9 cellular contexts compared by ENCODE assay signal in the genomic region with DNA sequence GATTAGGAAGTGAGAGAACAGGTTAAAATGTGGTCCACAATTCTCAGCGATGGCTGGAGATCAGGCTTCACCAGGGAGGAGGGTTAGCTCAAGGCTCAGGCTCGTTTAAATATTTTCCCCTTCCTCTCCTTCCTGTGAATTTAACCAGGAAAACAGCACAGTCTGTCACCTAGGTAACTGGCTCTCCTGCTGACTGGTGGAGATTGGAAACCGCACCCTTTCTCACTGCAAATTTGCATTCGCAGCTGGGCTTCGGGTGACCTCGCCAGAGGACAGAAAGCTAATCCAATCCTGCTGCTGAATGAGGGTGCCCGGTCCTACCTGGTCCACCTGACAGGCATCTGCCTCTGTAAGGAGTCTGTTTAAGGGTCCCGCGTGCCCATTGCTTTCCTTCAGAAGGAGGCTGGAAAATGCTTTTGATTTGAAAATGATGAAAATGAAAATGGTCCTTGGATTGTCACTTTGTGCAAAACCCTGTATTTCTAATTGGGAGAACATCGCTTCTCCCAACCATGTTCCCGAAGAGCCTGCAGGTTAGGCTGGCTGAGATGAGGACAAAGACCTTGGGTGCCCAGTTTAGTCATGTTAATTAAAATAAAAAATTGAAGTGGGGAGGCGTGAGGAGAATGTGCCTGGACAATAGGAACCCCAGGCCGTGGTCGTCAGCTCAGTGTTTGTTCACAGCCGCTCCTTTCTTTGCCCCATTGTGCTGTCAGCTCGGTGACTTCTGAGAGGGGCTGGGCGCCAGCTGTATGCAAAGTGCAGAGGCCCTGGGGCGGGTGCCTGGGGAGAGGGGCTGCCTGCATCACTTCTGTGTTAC. TPM values are rescaled to one million over a fixed set of nuclear protein-coding genes. Genes with fewer than 3 reads are reported as not detected.
A peak's percentile ranks its signal among the peaks of the same experiment; 100 is the strongest.
DNase-seq lines count a peak whose midpoint lies in the region; ATAC-seq and TF ChIP-seq lines count a peak whose summit lies in the region.
"Had no signal": no experiment of that assay in that cellular context is flagged by ENCODE, and none has a peak within 500 bp of the region (broad histone marks: within the 10 kb centered on the region; RNA-seq: fewer than 3 reads in every experiment).

No MANE protein-coding gene starts in this region.

- H4K8ac ChIP-seq in IMR-90 (ENCODE audit: low read depth in 2 of 2, low read length in 2 of 2): peak overlapping the region in 1 of 2 experiments; percentile 33; a peak in 1 of 4 replicates

- H3K27ac ChIP-seq in IMR-90 (ENCODE audit: insufficient read depth, low read length): no peak overlapping the region
- H3K27ac ChIP-seq in stomach: no peak overlapping the region
- no peak overlapping the region for H3K27ac ChIP-seq in Peyer's patch

- H3K18ac ChIP-seq in IMR-90 (ENCODE audit: low read depth, low read length): no peak overlapping the region; the same call in 1 of the 2 replicates

- H2BK120ac ChIP-seq in IMR-90 (ENCODE audit: low read depth, low read length): peak overlapping the region; percentile 35; the same call in 1 of the 2 replicates

- intact Hi-C loops in IMR-90 (cut with micrococcal nuclease) (no loop called here), stomach (cut with DNase I; ENCODE audit: low total_unique reads) (no loop called here)

- no peak overlapping the region for H2BK5ac ChIP-seq in IMR-90 (ENCODE audit: low read depth, low read length, poor library complexity, severe bottlenecking)

- no TSS peak for BruUV-seq in IMR-90 (replicated peaks; lab: Mats Ljungman, UMichigan)

- H2AK9ac ChIP-seq in IMR-90 (replicated peaks; ENCODE audit: low read depth, low read length, poor library complexity): no peak overlapping the region

- H2BK15ac ChIP-seq in IMR-90 (ENCODE audit: low read depth, low read length): 0 out of 3 replicates have a peak overlapping the region, but pooled peaks have one; percentile 2

- H4K20me1 ChIP-seq in IMR-90 (ENCODE audit: insufficient read depth, low read length): no peaks in the 10 kb centered on the region; the same call in 1 of the 2 replicates

- H3K56ac ChIP-seq in IMR-90 (ENCODE audit: extremely low read depth, insufficient read depth, low read length): no peak overlapping the region

- peak; percentile 28 for DNase-seq in IMR-90
- DNase-seq in NCI-H69 (lab: John Stamatoyannopoulos, UW): peak; percentile 100
- peak; percentile 39 for DNase-seq in fibroblast of peridontal ligament (ENCODE audit: extremely low read depth)
- peak; percentile 37 for DNase-seq in stomach
- DNase-seq in NOMO-1 (lab: John Stamatoyannopoulos, UW; ENCODE audit: unreplicated experiment in 2 of 2): no peak
- DNase-seq in Peyer's patch: no peak
- no peak for DNase-seq in HK-2 (ENCODE audit: unreplicated experiment)
- no peak for DNase-seq in COLO829 (ENCODE audit: low spot score)
- DNase-seq: natural killer cell had no signal

- dilution Hi-C loops in IMR-90 (cut with HindIII; ENCODE audit: low sequenced_read_pairs, unreplicated experiment): no loop called here

- peaks cover 0 to 5% of the 10 kb centered on the region in 2 experiments; a peak in 1 of 4 replicates for H3K79me1 ChIP-seq in IMR-90 (ENCODE audit: low read depth in 1 of 2, low read length in 2 of 2)

- H2AK5ac ChIP-seq in IMR-90 (ENCODE audit: low read depth, low read length): no peak overlapping the region

- CTCF ChIA-PET in IMR-90 (lab: Yijun Ruan, JAX): interaction anchor here (0.6 to 1.1 kb wide), 2 partner anchors 18 to 326 kb away, joined by 3 to 4 read pairs; no protein-coding TSS in a partner anchor

- H3K9me3 ChIP-seq in IMR-90 (ENCODE audit: control insufficient read depth, insufficient read depth, low read length) (no peaks in the 10 kb centered on the region), stomach (no peaks in the 10 kb centered on the region), Peyer's patch (no peaks in the 10 kb centered on the region)

- H3K4me1 ChIP-seq in IMR-90 (ENCODE audit: control insufficient read depth, insufficient read depth, low read length): peaks cover 15% of the 10 kb centered on the region
- H3K4me1 ChIP-seq in stomach: peaks cover 0 to 12% (median 5%) of the 10 kb centered on the region in 4 donors
- H3K4me1 ChIP-seq in Peyer's patch: no peaks in the 10 kb centered on the region

- H3K4me3 ChIP-seq in IMR-90 (ENCODE audit: insufficient read depth, low read depth, low read length) (no peak overlapping the region), stomach (no peak overlapping the region), Peyer's patch (no peak overlapping the region)

- peak overlapping the region; percentile 70 for H4K5ac ChIP-seq in IMR-90 (ENCODE audit: low read depth, low read length)

- H3K9me1 ChIP-seq in IMR-90 (ENCODE audit: insufficient read depth, low read length): peaks cover 13% of the 10 kb centered on the region

- no peak overlapping the region for H3K9ac ChIP-seq in IMR-90 (ENCODE audit: low read depth, low read length)

- H3K4me2 ChIP-seq in IMR-90 (ENCODE audit: low read depth, low read length): peak overlapping the region; percentile 4

- no peak for TF ChIP-seq EP300 in stomach (IDR thresholded peaks at IDR 0.05)

- 62% methylated on average over 10 of the region's 18 CpGs; no CpG with 5 or more reads in 1 of the 2 experiments for WGBS in IMR-90 (ENCODE audit: extremely low coverage in 2 of 2, insufficient read length in 1 of 2), 2 experiments
- 25 to 41% (median 30%) methylated on average over 18 of the region's 18 CpGs for WGBS in stomach, 5 donors

- no peaks in the 10 kb centered on the region for H3K36me3 ChIP-seq in IMR-90 (ENCODE audit: control insufficient read depth, insufficient read depth, low read length)
- no peaks in the 10 kb centered on the region for H3K36me3 ChIP-seq in stomach
- H3K36me3 ChIP-seq in Peyer's patch: no peaks in the 10 kb centered on the region

- TF ChIP-seq RAD21 in IMR-90 (IDR thresholded peaks at IDR 0.05; ENCODE audit: low read length): no peak

- POLR2A ChIA-PET in IMR-90 (lab: Charles Lee; ENCODE audit: unreplicated experiment): no interaction called here

- H3K4ac ChIP-seq in IMR-90 (ENCODE audit: low read depth, low read length): peak overlapping the region; percentile 13; the same call in 1 of the 2 replicates

- peak overlapping the region; percentile 24; the same call in 1 of the 2 replicates for H2BK20ac ChIP-seq in IMR-90 (ENCODE audit: low read depth, low read length)

- in situ Hi-C loops in IMR-90 (cut with MboI; ENCODE audit: low sequenced_read_pairs): no loop called here

- TF ChIP-seq POLR2A in IMR-90 (IDR thresholded peaks at IDR 0.05; ENCODE audit: low read depth, low read length): no peak
- no peak for TF ChIP-seq POLR2A in stomach (IDR thresholded peaks at IDR 0.05)
- TF ChIP-seq POLR2A in Peyer's patch (IDR thresholded peaks at IDR 0.05): no peak

- TF ChIP-seq CTCF in IMR-90 (conservative IDR thresholded peaks at IDR 0.05; ENCODE audit: low read depth, low read length) (no peak), stomach (IDR thresholded peaks at IDR 0.05) (no peak), Peyer's patch (IDR thresholded peaks at IDR 0.05) (no peak)

- H3K14ac ChIP-seq in IMR-90 (replicated peaks; ENCODE audit: low read depth, low read length): 0 out of 2 replicates have a peak overlapping the region, but pooled peaks have one; percentile 29

- peak overlapping the region; percentile 25; the same call in 1 of the 2 replicates for H3K23ac ChIP-seq in IMR-90 (ENCODE audit: low read depth, low read length)

- no peaks in the 10 kb centered on the region for H3K27me3 ChIP-seq in IMR-90 (ENCODE audit: control insufficient read depth, insufficient read depth, low read length)
- H3K27me3 ChIP-seq in stomach: peaks cover 0 to 5% (median 0%) of the 10 kb centered on the region in 3 donors
- no peaks in the 10 kb centered on the region for H3K27me3 ChIP-seq in Peyer's patch

- H4K91ac ChIP-seq in IMR-90 (ENCODE audit: insufficient read depth, low read depth, low read length): peak overlapping the region; percentile 7; the same call in 1 of the 2 replicates

- H2AFZ ChIP-seq in IMR-90 (replicated peaks; ENCODE audit: low read length, poor library complexity): peak overlapping the region; percentile 39

- ATAC-seq in IMR-90 (ENCODE audit: low read depth): no peak; the same call in 1 of the 2 replicates

TF ChIP-seq in IMR-90, 13 proteins besides CTCF, POLR2A, EP300 and RAD21 (continues in another document):
- TF ChIP-seq, protein P1, sequence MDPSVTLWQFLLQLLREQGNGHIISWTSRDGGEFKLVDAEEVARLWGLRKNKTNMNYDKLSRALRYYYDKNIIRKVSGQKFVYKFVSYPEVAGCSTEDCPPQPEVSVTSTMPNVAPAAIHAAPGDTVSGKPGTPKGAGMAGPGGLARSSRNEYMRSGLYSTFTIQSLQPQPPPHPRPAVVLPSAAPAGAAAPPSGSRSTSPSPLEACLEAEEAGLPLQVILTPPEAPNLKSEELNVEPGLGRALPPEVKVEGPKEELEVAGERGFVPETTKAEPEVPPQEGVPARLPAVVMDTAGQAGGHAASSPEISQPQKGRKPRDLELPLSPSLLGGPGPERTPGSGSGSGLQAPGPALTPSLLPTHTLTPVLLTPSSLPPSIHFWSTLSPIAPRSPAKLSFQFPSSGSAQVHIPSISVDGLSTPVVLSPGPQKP (IDR thresholded peaks at IDR 0.05; ENCODE audit: borderline replicate concordance, low read depth, low read length): no peak
- TF ChIP-seq USF2 (IDR thresholded peaks at IDR 0.05; ENCODE audit: low read depth, low read length) (no peak), FOS (IDR thresholded peaks at IDR 0.05; ENCODE audit: low read depth, low read length) (no peak), SMC3 (IDR thresholded peaks at IDR 0.05; ENCODE audit: low read depth, low read length) (no peak), CEBPB (IDR thresholded peaks at IDR 0.05; ENCODE audit: low read depth, low read length) (no peak)

RNA-seq across cellular contexts. Expression of gene MTCL1, which starts 43.4 kb away (rescaled TPM):
- 29.0 and 38.6 TPM in 2 replicates for total RNA-seq in IMR-90 (2012; rRNA removed)
- 44.7 and 45.3 TPM in 2 replicates for polyA plus RNA-seq in IMR-90 (2012; rRNA removed)
- 26.0 and 32.1 TPM in 2 replicates for polyA plus RNA-seq in IMR-90 (2012; cell fraction: cytosol; rRNA removed)
- polyA plus RNA-seq in IMR-90 (2012; cell fraction: nucleus; rRNA removed; ENCODE audit: low replicate concordance): 165 and 175 TPM in 2 replicates
- total RNA-seq in stomach: 100 to 1,000 TPM in 1 of 5 donors, 10 to 100 TPM in 4; 13.6 to 225 (median 37.7) TPM
- 1 to 10 TPM; 2.3 to 9.5 (median 5.5) TPM for polyA plus RNA-seq in stomach
- total RNA-seq in Peyer's patch: 10 to 100 TPM in 1 of 4 donors, 1 to 10 TPM in 3; 4.2 to 27.2 (median 6.3) TPM

RNA-seq across cellular contexts. Expression of gene RAB12, which starts 52.7 kb away (rescaled TPM):
- total RNA-seq in IMR-90 (2012; rRNA removed) (14.9 and 35.3 TPM in 2 replicates), stomach (10 to 100 TPM; 10.7 to 88.5 (median 35.2) TPM), Peyer's patch (10 to 100 TPM; 21.4 to 37.1 (median 28.4) TPM)
- polyA plus RNA-seq in IMR-90 (2012; rRNA removed) (13.2 and 19.2 TPM in 2 replicates), stomach (10 to 100 TPM; 14.8 to 24.3 (median 19.1) TPM)
- polyA plus RNA-seq in IMR-90 (2012; cell fraction: cytosol; rRNA removed): 2.6 and 2.7 TPM in 2 replicates
- polyA plus RNA-seq in IMR-90 (2012; cell fraction: nucleus; rRNA removed; ENCODE audit: low replicate concordance): 2.0 and 20.1 TPM in 2 replicates

Comparison
In these comparisons a context has a peak if more than half of its experiments do, and no peak if none do; other contexts are left out.
1. DNase-seq: peak in IMR-90 (single experiment), NCI-H69 (single experiment), fibroblast of peridontal ligament (single experiment) and stomach (single experiment); none in NOMO-1 (0 of 2), Peyer's patch (0 of 3), HK-2 (single experiment) and COLO829 (single experiment).